In the genomic region with DNA sequence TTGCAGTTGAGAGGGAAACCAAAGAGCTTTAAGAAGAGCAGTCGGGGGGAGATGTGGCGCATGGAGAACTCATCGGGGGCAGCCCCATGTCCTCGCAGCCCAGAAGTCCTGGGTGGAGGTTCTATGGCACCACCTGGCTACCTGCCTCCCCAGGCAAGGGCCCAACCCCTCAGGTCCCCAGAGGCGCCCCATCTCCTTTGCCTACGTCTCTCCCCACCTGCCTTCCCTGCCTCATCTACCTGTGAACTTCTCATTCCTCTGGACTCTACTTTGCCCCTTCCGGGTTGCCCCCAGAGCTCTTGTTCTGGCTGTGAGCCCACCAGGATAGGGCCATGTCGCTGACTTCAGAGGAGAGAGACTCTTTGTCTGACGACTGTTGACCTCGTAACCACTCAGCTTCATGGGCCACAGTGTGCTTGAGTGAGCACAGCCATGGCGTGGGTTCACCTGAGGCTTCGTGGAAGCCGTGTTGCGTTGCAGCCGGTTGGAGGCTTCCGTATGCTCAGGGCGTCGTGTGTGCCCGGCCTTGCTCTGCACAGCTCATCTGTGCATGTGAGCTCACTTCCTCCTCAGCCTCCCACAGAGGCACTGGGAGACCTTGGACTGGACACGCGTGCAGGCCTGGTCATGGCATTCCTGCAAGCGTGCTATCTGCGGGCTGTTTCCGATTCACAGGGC, we compare ENCODE assay signal across 23 cellular contexts. TPM values are rescaled to one million over a fixed set of nuclear protein-coding genes. Genes with fewer than 3 reads are reported as not detected.
"Had no signal": no experiment of that assay in that cellular context is flagged by ENCODE, and none has a peak within 500 bp of the region (broad histone marks: within the 10 kb centered on the region; RNA-seq: fewer than 3 reads in every experiment).

No MANE protein-coding gene starts in this region.

- H3K9me3 Mint-ChIP-seq: activated B cell treated with CpG ODN at 0.5 μM for 24 hours; activated T-helper 1 cell treated with anti-CD3 and anti-CD28 coated beads, Interleukin-12 subunit alpha, Interleukin-12 subunit beta, Interleukin-2, Interleukin-4 antibody, amounts not matched to agents 30 ng/mL and 10 ng/mL and 1 ng/mL, durations not matched to agents 14 hours and 24 hours and 36 hours; mesothelial cell of epicardium had no signal

- H3K4me3 ChIP-seq: adrenal gland, coronary artery, hepatocyte, prostate gland, testis, upper lobe of left lung had no signal

- ATAC-seq: esophagus mucosa, right cardiac atrium had no signal

- H3K27ac ChIP-seq: adrenal gland, coronary artery, hepatocyte, prostate gland, testis, upper lobe of left lung had no signal

- H3K4me3 Mint-ChIP-seq: activated B cell treated with CpG ODN at 0.5 μM for 24 hours; activated T-helper 1 cell treated with anti-CD3 and anti-CD28 coated beads, Interleukin-12 subunit alpha, Interleukin-12 subunit beta, Interleukin-2, Interleukin-4 antibody, amounts not matched to agents 30 ng/mL and 10 ng/mL and 1 ng/mL, durations not matched to agents 14 hours and 24 hours and 36 hours; mesothelial cell of epicardium had no signal

- H3K36me3 Mint-ChIP-seq: mesothelial cell of epicardium had no signal

- H3K36me3 ChIP-seq: adrenal gland, prostate gland, upper lobe of left lung had no signal

- H3K27ac Mint-ChIP-seq: activated B cell treated with CpG ODN at 0.5 μM for 24 hours; activated T-helper 1 cell treated with anti-CD3 and anti-CD28 coated beads, Interleukin-12 subunit alpha, Interleukin-12 subunit beta, Interleukin-2, Interleukin-4 antibody, amounts not matched to agents 30 ng/mL and 10 ng/mL and 1 ng/mL, durations not matched to agents 14 hours and 24 hours and 36 hours; mesothelial cell of epicardium had no signal

- H3K27me3 ChIP-seq: adrenal gland, hepatocyte, testis, upper lobe of left lung had no signal

- H3K27me3 Mint-ChIP-seq: activated B cell treated with CpG ODN at 0.5 μM for 24 hours had no signal

- DNase-seq: activated B cell treated with CpG ODN at 0.5 μM for 24 hours; activated CD4-positive, alpha-beta T cell treated with anti-CD3 and anti-CD28 coated beads for 48 hours; activated CD8-positive, alpha-beta memory T cell treated with anti-CD3 and anti-CD28 coated beads, Interleukin-2, amount 50 U/mL, for 48 hours; activated naive CD4-positive, alpha-beta T cell; adrenal gland; occipital lobe; right cardiac atrium; small intestine; stimulated activated CD4-positive, alpha-beta T cell treated with anti-CD3 and anti-CD28 coated beads, Interleukin-4, amount 100 ng/mL, for 4 hours; stimulated activated CD8-positive, alpha-beta memory T cell treated with anti-CD3 and anti-CD28 coated beads, Interleukin-4, amount 100 ng/mL, for 48 hours; stimulated activated naive CD4-positive, alpha-beta T cell treated with Interleukin-2 at 50 U/mL for 16 hours; testis; upper lobe of left lung had no signal

- H3K4me1 ChIP-seq: adrenal gland, prostate gland, testis, upper lobe of left lung had no signal

- FAIRE-seq: keratinocyte, small intestine had no signal

- H3K9me3 ChIP-seq: adrenal gland, prostate gland, testis, upper lobe of left lung had no signal

- H3K4me1 Mint-ChIP-seq: activated B cell treated with CpG ODN at 0.5 μM for 24 hours had no signal

RNA-seq across cellular contexts. Expression of a gene that starts 13.4 kb away (rescaled TPM):
- total RNA-seq: activated B cell treated with CpG ODN at 0.5 μM for 24 hours had no signal

RNA-seq across cellular contexts. Expression of a gene that starts 50.8 kb away (rescaled TPM):
- total RNA-seq: activated B cell treated with CpG ODN at 0.5 μM for 24 hours; activated T-helper 1 cell treated with anti-CD3 and anti-CD28 coated beads, Interleukin-12 subunit alpha, Interleukin-12 subunit beta, Interleukin-2, Interleukin-4 antibody, amounts not matched to agents 30 ng/mL and 10 ng/mL and 1 ng/mL, durations not matched to agents 14 hours and 24 hours and 36 hours; adrenal gland; cardiac septum; esophagus mucosa; hepatocyte; lower leg skin; mesothelial cell of epicardium; occipital lobe; right cardiac atrium; T-helper 2 cell treated with Interferon-gamma antibody and Interleukin-4, amounts not matched to agents 100 ng/mL and 5 ng/mL, for 36 hours; upper lobe of left lung had no signal
- polyA plus RNA-seq: adrenal gland, hepatocyte, keratinocyte, right cardiac atrium, small intestine had no signal
